ENCODE assay signal across 23 cellular contexts in genomic region chr4:89266128-89266527, GRCh38. TPM values are rescaled to one million over a fixed set of nuclear protein-coding genes. Genes with fewer than 3 reads are reported as not detected.
"Had no signal": no experiment of that assay in that cellular context is flagged by ENCODE, and none has a peak within 500 bp of the region (broad histone marks: within the 10 kb centered on the region; RNA-seq: fewer than 3 reads in every experiment).

No MANE protein-coding gene starts in this region.

- H3K27me3 ChIP-seq: esophagus muscularis mucosa, gastroesophageal sphincter, spleen, upper lobe of right lung had no signal

- DNase-seq: activated CD4-positive, alpha-beta T cell treated with anti-CD3 and anti-CD28 coated beads, Interleukin-2, amount 50 U/mL, for 4 hours; activated CD8-positive, alpha-beta memory T cell treated with anti-CD3 and anti-CD28 coated beads for 24 hours; activated CD8-positive, alpha-beta memory T cell treated with anti-CD3 and anti-CD28 coated beads, Interleukin-2, amount 50 U/mL, for 4 hours; activated effector memory CD4-positive, alpha-beta T cell treated with Interleukin-2 at 50 U/mL for 16 hours; activated naive CD4-positive, alpha-beta T cell treated with anti-CD3 and anti-CD28 coated beads for 36 hours; activated naive CD8-positive, alpha-beta T cell treated with anti-CD3 and anti-CD28 coated beads, Interleukin-2, amount 10 ng/mL, durations not matched to agents 7 days and 5 days; activated T-cell treated with anti-CD3 and anti-CD28 coated beads, Interleukin-2, amount 50 U/mL, for 48 hours; amniotic stem cell; effector CD8-positive, alpha-beta T cell; midbrain; natural killer cell; retina; spleen; stimulated activated CD4-positive, alpha-beta T cell treated with anti-CD3 and anti-CD28 coated beads, Interleukin-4, amount 100 ng/mL, for 24 hours; stimulated activated naive CD4-positive, alpha-beta T cell treated with Interleukin-2 at 50 U/mL for 16 hours; upper lobe of right lung had no signal

- H3K27ac Mint-ChIP-seq: activated naive CD4-positive, alpha-beta T cell treated with anti-CD3 and anti-CD28 coated beads for 36 hours; activated naive CD8-positive, alpha-beta T cell treated with anti-CD3 and anti-CD28 coated beads, Interleukin-2, amount 10 ng/mL, durations not matched to agents 7 days and 5 days had no signal

- H3K36me3 Mint-ChIP-seq: natural killer cell had no signal

- H3K4me3 ChIP-seq: esophagus muscularis mucosa, gastroesophageal sphincter, spleen, thoracic aorta, upper lobe of right lung had no signal

- H3K36me3 ChIP-seq: esophagus muscularis mucosa, gastroesophageal sphincter, spleen, thoracic aorta, upper lobe of right lung had no signal

- H3K4me3 Mint-ChIP-seq: activated naive CD4-positive, alpha-beta T cell treated with anti-CD3 and anti-CD28 coated beads for 36 hours; activated naive CD8-positive, alpha-beta T cell treated with anti-CD3 and anti-CD28 coated beads, Interleukin-2, amount 10 ng/mL, durations not matched to agents 7 days and 5 days; natural killer cell; T-helper 2 cell treated with Interferon-gamma antibody and Interleukin-4, amounts not matched to agents 5 μg/mL and 100 μg/mL, for 36 hours had no signal

- H3K9me3 ChIP-seq: esophagus muscularis mucosa, gastroesophageal sphincter, spleen, thoracic aorta, upper lobe of right lung had no signal

- H3K27me3 Mint-ChIP-seq: activated naive CD8-positive, alpha-beta T cell treated with anti-CD3 and anti-CD28 coated beads, Interleukin-2, amount 10 ng/mL, durations not matched to agents 7 days and 5 days had no signal

- ATAC-seq: gastroesophageal sphincter, left lobe of liver, natural killer cell, SK-N-SH treated with all-trans-retinoic acid at 6 μM for 48 hours, upper lobe of right lung had no signal

- H3K9me3 Mint-ChIP-seq: activated naive CD4-positive, alpha-beta T cell treated with anti-CD3 and anti-CD28 coated beads for 36 hours; natural killer cell had no signal

- H3K4me1 ChIP-seq: upper lobe of right lung had no signal

- H3K27ac ChIP-seq: esophagus muscularis mucosa, gastroesophageal sphincter, spleen, thoracic aorta, upper lobe of right lung had no signal

RNA-seq across cellular contexts. Expression of gene GPRIN3, which starts 41.5 kb away (rescaled TPM):
- total RNA-seq: bronchial epithelial cell had no signal
